ENCODE assay signal across 13 cellular contexts in the genomic region with DNA sequence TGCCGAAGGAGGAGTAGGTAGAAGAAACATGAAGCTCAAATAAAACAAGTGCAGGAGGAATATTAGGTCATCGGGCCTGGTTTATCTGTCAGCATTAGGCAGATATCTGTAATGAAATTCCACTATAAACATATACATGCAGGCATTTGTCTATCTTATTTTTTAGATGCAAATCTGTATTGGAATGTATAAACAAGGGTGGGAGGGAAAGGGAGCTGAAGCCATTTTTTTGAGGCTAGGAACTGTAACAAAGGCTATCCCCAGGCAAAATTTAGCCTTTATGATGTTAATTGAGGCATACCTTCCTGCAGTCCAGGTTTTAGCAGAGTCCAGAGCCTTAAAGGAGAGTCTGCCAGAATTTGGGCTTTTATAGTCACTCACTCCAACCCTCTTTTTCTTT.
DNase-seq lines count a peak whose midpoint lies in the region; TF ChIP-seq lines count a peak whose summit lies in the region.
"Had no signal": no experiment of that assay in that cellular context is flagged by ENCODE, and none has a peak within 500 bp of the region (broad histone marks: within the 10 kb centered on the region; RNA-seq: fewer than 3 reads in every experiment).

No MANE protein-coding gene starts in this region.

- no peaks in the 10 kb centered on the region for H4K20me1 ChIP-seq in Karpas-422 (ENCODE audit: insufficient read depth, low read depth, low read length)

- H3K27ac ChIP-seq in Karpas-422 (ENCODE audit: low read length) = no peak overlapping the region

- no peaks in the 10 kb centered on the region for H3K36me3 Mint-ChIP-seq in T-helper 2 cell treated with Interferon-gamma antibody and Interleukin-4, amounts not matched to agents 5 μg/mL and 100 μg/mL, for 36 hours (ENCODE audit: low read depth)
- H3K36me3 Mint-ChIP-seq in brain = no peaks in the 10 kb centered on the region
- no peaks in the 10 kb centered on the region for H3K36me3 Mint-ChIP-seq in nephron progenitor cell (ENCODE audit: low read depth)

- intact Hi-C loops in posterior vena cava (cut with DNase I) = no loop called here

- DNase-seq in T-helper 2 cell treated with Interferon-gamma antibody and Interleukin-4, amounts not matched to agents 5 μg/mL and 100 μg/mL, for 36 hours (ENCODE audit: low spot score) = no peak
- DNase-seq in T-helper 2 cell (no peak), Karpas-422 (no peak), nephron progenitor cell (no peak), posterior vena cava (ENCODE audit: low spot score) (no peak), nucleus accumbens (lab: John Stamatoyannopoulos, UW) (no peak)
- DNase-seq in stimulated activated CD4-positive, alpha-beta T cell treated with anti-CD3 and anti-CD28 coated beads, Interleukin-2, amount 100 ng/mL, for 48 hours = no peak
- DNase-seq: activated CD4-positive, alpha-beta T cell treated with anti-CD3 and anti-CD28 coated beads for 4 hours; activated gamma-delta T cell; NCI-H1417 treated with DMSO at 0.1 percent for 48 hours; NCI-H345 had no signal

- no peaks in the 10 kb centered on the region for H3K27me3 ChIP-seq in Karpas-422 (ENCODE audit: low read length)

- no peaks in the 10 kb centered on the region for H3K9me3 ChIP-seq in Karpas-422 (ENCODE audit: low read length)

- TF ChIP-seq CTCF in brain (conservative IDR thresholded peaks at IDR 0.05) (no peak), nephron progenitor cell (IDR thresholded peaks at IDR 0.05) (no peak)

- H3K9me3 Mint-ChIP-seq in T-helper 2 cell treated with Interferon-gamma antibody and Interleukin-4, amounts not matched to agents 5 μg/mL and 100 μg/mL, for 36 hours = no peaks in the 10 kb centered on the region
- H3K9me3 Mint-ChIP-seq in brain (peaks cover 0 to 2% (median 0%) of the 10 kb centered on the region in 5 experiments), nephron progenitor cell (no peaks in the 10 kb centered on the region)
- H3K9me3 Mint-ChIP-seq: stimulated activated naive CD8-positive, alpha-beta T cell treated with anti-CD3 and anti-CD28 coated beads, Interleukin-15, Interleukin-2, amounts not matched to agents 100 ng/mL and 50 ng/mL, for 24 hours had no signal

- H3K9me2 ChIP-seq in Karpas-422 (replicated peaks; ENCODE audit: insufficient read depth, low read length) = no peaks in the 10 kb centered on the region

- no peak overlapping the region for H3K9ac ChIP-seq in Karpas-422 (ENCODE audit: low read length)

- peak overlapping the region; percentile 80 for H3K27ac Mint-ChIP-seq in T-helper 2 cell treated with Interferon-gamma antibody and Interleukin-4, amounts not matched to agents 5 μg/mL and 100 μg/mL, for 36 hours
- H3K27ac Mint-ChIP-seq in brain (peak overlapping the region in 4 of 5 experiments; percentile 21 to 59 (median 37)), nephron progenitor cell (peak overlapping the region; percentile 70)
- H3K27ac Mint-ChIP-seq: stimulated activated naive CD8-positive, alpha-beta T cell treated with anti-CD3 and anti-CD28 coated beads, Interleukin-15, Interleukin-2, amounts not matched to agents 100 ng/mL and 50 ng/mL, for 24 hours had no signal

- no peaks in the 10 kb centered on the region for H3K27me3 Mint-ChIP-seq in T-helper 2 cell treated with Interferon-gamma antibody and Interleukin-4, amounts not matched to agents 5 μg/mL and 100 μg/mL, for 36 hours (ENCODE audit: low read depth)
- no peaks in the 10 kb centered on the region for H3K27me3 Mint-ChIP-seq in brain
- peaks cover 12% of the 10 kb centered on the region for H3K27me3 Mint-ChIP-seq in nephron progenitor cell (ENCODE audit: low read depth, poor library complexity)

- no peak overlapping the region for H2AFZ ChIP-seq in Karpas-422 (ENCODE audit: low read length)

- H3K79me2 ChIP-seq in Karpas-422 (ENCODE audit: low read length) = no peaks in the 10 kb centered on the region

- H3K4me2 ChIP-seq in Karpas-422 (ENCODE audit: low read depth, low read length, poor library complexity, severe bottlenecking) = peak overlapping the region; percentile 48

- peak overlapping the region; percentile 52 for H3K4me3 Mint-ChIP-seq in T-helper 2 cell treated with Interferon-gamma antibody and Interleukin-4, amounts not matched to agents 5 μg/mL and 100 μg/mL, for 36 hours
- no peak overlapping the region for H3K4me3 Mint-ChIP-seq in brain
- H3K4me3 Mint-ChIP-seq in nephron progenitor cell = no peak overlapping the region
- H3K4me3 Mint-ChIP-seq: stimulated activated naive CD8-positive, alpha-beta T cell treated with anti-CD3 and anti-CD28 coated beads, Interleukin-15, Interleukin-2, amounts not matched to agents 100 ng/mL and 50 ng/mL, for 24 hours had no signal

- 0 out of 2 replicates have a peak overlapping the region, but pooled peaks have one; percentile 1 for H3K4me3 ChIP-seq in Karpas-422 (ENCODE audit: low read length)

- peaks cover 32% of the 10 kb centered on the region for H3K4me1 Mint-ChIP-seq in T-helper 2 cell treated with Interferon-gamma antibody and Interleukin-4, amounts not matched to agents 5 μg/mL and 100 μg/mL, for 36 hours (ENCODE audit: low read depth)
- peaks cover 33% of the 10 kb centered on the region for H3K4me1 Mint-ChIP-seq in brain
- H3K4me1 Mint-ChIP-seq in nephron progenitor cell = peaks cover 44% of the 10 kb centered on the region

- peaks cover 24% of the 10 kb centered on the region for H3K4me1 ChIP-seq in Karpas-422 (ENCODE audit: low read length)

- no peaks in the 10 kb centered on the region for H3K36me3 ChIP-seq in Karpas-422 (ENCODE audit: insufficient read depth, low read length)
